ENCODE assay signal across 8 cellular contexts in genomic region chr1:48471603-48472576, GRCh38. TPM values are rescaled to one million over a fixed set of nuclear protein-coding genes. Genes with fewer than 3 reads are reported as not detected.
DNase-seq lines count a peak whose midpoint lies in the region; ATAC-seq and TF ChIP-seq lines count a peak whose summit lies in the region.

SPATA6 (minus strand) TSS chr1:48472204; CDS start chr1:48472008, 196 bp downstream.

- peak; percentile 99 for DNase-seq in AG08395 (ENCODE audit: low spot score)
- peak; percentile 97 for DNase-seq in NCI-H345 (lab: John Stamatoyannopoulos, UW)
- peak; percentile 95 to 98 for DNase-seq in activated CD4-positive, alpha-beta T cell treated with anti-CD3 and anti-CD28 coated beads, Interleukin-2, amount 50 U/mL, for 48 hours
- DNase-seq in dermis blood vessel endothelial cell = peak; percentile 88
- DNase-seq in left lung = peak; percentile 98 to 99
- peak; percentile 94 to 99 for DNase-seq in stimulated activated CD4-positive, alpha-beta T cell treated with anti-CD3 and anti-CD28 coated beads, Interleukin-1b, Interleukin-23, amount 100 ng/mL, for 4 hours (ENCODE audit: low read depth in 2 of 2)

- H3K4me3 ChIP-seq in left lung = peak within 1 kb of the TSS; percentile 63 to 68

- peak; percentile 99 for ATAC-seq in GM19025 (IDR thresholded peaks at IDR 0.05; ENCODE audit: low read depth, unreplicated experiment)
- peak; percentile 99 for ATAC-seq in HG03196 (IDR thresholded peaks at IDR 0.05; ENCODE audit: unreplicated experiment)
- peak; percentile 97 for ATAC-seq in left lung

- peaks cover 0 to 1% of the 10 kb centered on the region in 2 donors for H3K9me3 ChIP-seq in left lung

- H3K27me3 ChIP-seq in left lung = no peaks in the 10 kb centered on the region

- intact Hi-C loops in left lung (cut with DNase I) = no loop called here

- no peak for TF ChIP-seq CTCF in left lung (IDR thresholded peaks at IDR 0.05)

- H3K27ac ChIP-seq in left lung = peak within 1 kb of the TSS; percentile 72 to 87

- peaks cover 12 to 31% of the 10 kb centered on the region in 2 donors for H3K4me1 ChIP-seq in left lung

- no peaks in the 10 kb centered on the region for H3K36me3 ChIP-seq in left lung

RNA-seq across cellular contexts. Expression of gene SPATA6, which starts in this region (rescaled TPM):
- total RNA-seq in dermis blood vessel endothelial cell (1.3 and 2.9 TPM in 2 replicates), left lung (10 to 100 TPM; 11.9 to 18.4 TPM)

Comparison
In these comparisons a context has a peak if more than half of its experiments do, and no peak if none do; other contexts are left out.
1. Peak in every context shown above with its lines: DNase-seq, ATAC-seq, H3K4me3 ChIP-seq and H3K27ac ChIP-seq.